In genomic region chr12:110039085-110039807, GRCh38 we compare ENCODE assay signal across 8 cellular contexts. TPM values are rescaled to one million over a fixed set of nuclear protein-coding genes. Genes with fewer than 3 reads are reported as not detected.
DNase-seq lines count a peak whose midpoint lies in the region; ATAC-seq and TF ChIP-seq lines count a peak whose summit lies in the region.

No MANE protein-coding gene starts in this region.

- H3K9me3 Mint-ChIP-seq in activated naive CD8-positive, alpha-beta T cell (ENCODE audit: low read depth) = no peaks in the 10 kb centered on the region

- no peak overlapping the region for H2AFZ ChIP-seq in Loucy (ENCODE audit: low read length)

- H3K27ac ChIP-seq in suprapubic skin = peak overlapping the region; percentile 68

- H3K9me2 ChIP-seq in Loucy (replicated peaks; ENCODE audit: low read depth, low read length) = no peaks in the 10 kb centered on the region

- no peak for ATAC-seq in HG02798 (IDR thresholded peaks at IDR 0.05; ENCODE audit: poor library complexity, unreplicated experiment)
- no peak for ATAC-seq in HG02840 (IDR thresholded peaks at IDR 0.05; ENCODE audit: low FRiP score, unreplicated experiment)

- peak overlapping the region; percentile 51 for H3K4me2 ChIP-seq in Loucy (ENCODE audit: low read depth, low read length, poor library complexity, severe bottlenecking)

- peaks cover 30% of the 10 kb centered on the region for H3K4me1 Mint-ChIP-seq in activated naive CD8-positive, alpha-beta T cell (ENCODE audit: low read depth)

- 45% methylated on average over 5 of the region's 5 CpGs for WGBS in suprapubic skin

- DNase-seq in COLO829 (ENCODE audit: low spot score) (peak; percentile 20), iris pigment epithelial cell (ENCODE audit: low read depth) (peak; percentile 97), suprapubic skin (ENCODE audit: low spot score in 2 of 2) (no peak), G401 (ENCODE audit: low spot score) (no peak)

- peak overlapping the region; percentile 46 for H3K9ac ChIP-seq in Loucy (ENCODE audit: low read depth, low read length, poor library complexity, severe bottlenecking)

- no peaks in the 10 kb centered on the region for H4K20me1 ChIP-seq in Loucy (ENCODE audit: insufficient read depth, low read length, poor library complexity, severe bottlenecking)

- no peak overlapping the region for H3K4me3 Mint-ChIP-seq in activated naive CD8-positive, alpha-beta T cell

- peaks cover 10% of the 10 kb centered on the region for H3K36me3 Mint-ChIP-seq in activated naive CD8-positive, alpha-beta T cell

- peak overlapping the region; percentile 2 for H3K4me3 ChIP-seq in Loucy (ENCODE audit: low read length, poor library complexity, severe bottlenecking)
- no peak overlapping the region for H3K4me3 ChIP-seq in suprapubic skin

- peak; percentile 45 for TF ChIP-seq EP300 in suprapubic skin (IDR thresholded peaks at IDR 0.05)

- H3K9me3 ChIP-seq in Loucy (ENCODE audit: insufficient read depth, low read depth, low read length) = no peaks in the 10 kb centered on the region
- H3K9me3 ChIP-seq in suprapubic skin = no peaks in the 10 kb centered on the region

- peaks cover 8% of the 10 kb centered on the region; the same call in 1 of the 2 replicates for H3K79me2 ChIP-seq in Loucy (ENCODE audit: insufficient read depth, low read length)

- no peak for TF ChIP-seq POLR2A in suprapubic skin (IDR thresholded peaks at IDR 0.05)

- H3K4me1 ChIP-seq in Loucy (ENCODE audit: insufficient read depth, low read length, poor library complexity, severe bottlenecking) (peaks cover 41% of the 10 kb centered on the region), suprapubic skin (peaks cover 20% of the 10 kb centered on the region)

- H3K27me3 ChIP-seq in Loucy (ENCODE audit: insufficient read depth, low read length, poor library complexity, severe bottlenecking) (no peaks in the 10 kb centered on the region), suprapubic skin (no peaks in the 10 kb centered on the region)

- H3K36me3 ChIP-seq in Loucy (ENCODE audit: insufficient read depth, low read length) = peaks cover 27% of the 10 kb centered on the region; the same call in 1 of the 2 replicates
- H3K36me3 ChIP-seq in suprapubic skin = peaks cover 62% of the 10 kb centered on the region

- in situ Hi-C loops in G401 (cut with HindIII; ENCODE audit: low sequenced_read_pairs) = no loop called here

- H3F3A ChIP-seq in Loucy (ENCODE audit: low read depth) = no peaks in the 10 kb centered on the region

- H3K27me3 Mint-ChIP-seq in activated naive CD8-positive, alpha-beta T cell = no peaks in the 10 kb centered on the region

- peak overlapping the region; percentile 75 for H3K27ac Mint-ChIP-seq in activated naive CD8-positive, alpha-beta T cell

- no peak for TF ChIP-seq CTCF in Loucy (conservative IDR thresholded peaks at IDR 0.05; ENCODE audit: low read length)
- no peak for TF ChIP-seq CTCF in suprapubic skin (IDR thresholded peaks at IDR 0.05)

RNA-seq across cellular contexts. Expression of gene C12orf76, which starts 9.1 kb away (rescaled TPM):
- 10 to 100 TPM in 3 of 4 donors, 1 to 10 TPM in 1; 7.9 to 16.2 (median 10.6) TPM for total RNA-seq in suprapubic skin
- total RNA-seq in G401 (2014; rRNA removed; shearing (Covaris generic)) = 17.3 and 20.5 TPM in 2 replicates

RNA-seq across cellular contexts. Expression of gene ANKRD13A, which starts 40.0 kb away (rescaled TPM):
- 100 to 1,000 TPM; 104 to 161 (median 114) TPM for total RNA-seq in suprapubic skin
- total RNA-seq in G401 (2014; rRNA removed; shearing (Covaris generic)) = 17.1 and 38.2 TPM in 2 replicates

RNA-seq across cellular contexts. Expression of gene GIT2, which starts 43.1 kb away (rescaled TPM):
- 10 to 100 TPM; 19.4 to 60.6 (median 35.0) TPM for total RNA-seq in suprapubic skin
- total RNA-seq in G401 (2014; rRNA removed; shearing (Covaris generic)) = 11.4 and 21.1 TPM in 2 replicates

Comparison
In these comparisons a context has a peak if more than half of its experiments do, and no peak if none do; other contexts are left out.
1. DNase-seq: peak in COLO829 (single experiment) and iris pigment epithelial cell (single experiment); none in suprapubic skin (0 of 2) and G401 (single experiment).